ENCODE assay signal across 9 cellular contexts in genomic region chr14:49977126-49977841, GRCh38.
DNase-seq lines count a peak whose midpoint lies in the region; ATAC-seq and TF ChIP-seq lines count a peak whose summit lies in the region.
"Had no signal": no experiment of that assay in that cellular context is flagged by ENCODE, and none has a peak within 500 bp of the region (broad histone marks: within the 10 kb centered on the region; RNA-seq: fewer than 3 reads in every experiment).

No MANE protein-coding gene starts in this region.

- H3K4me3 Mint-ChIP-seq in CD4-positive, alpha-beta memory T cell: peak overlapping the region; percentile 75 to 89 (median 84)
- H3K4me3 Mint-ChIP-seq: natural killer cell had no signal

- 0 out of 2 replicates have a peak, but pooled peaks cover 3% of the 10 kb centered on the region for H4K20me1 ChIP-seq in IMR-90 (ENCODE audit: insufficient read depth, low read length)
- H4K20me1 ChIP-seq in PC-3 (ENCODE audit: low read length): no peaks in the 10 kb centered on the region

- H3K27me3 Mint-ChIP-seq in CD4-positive, alpha-beta memory T cell: no peaks in the 10 kb centered on the region

- H2AFZ ChIP-seq in IMR-90 (replicated peaks; ENCODE audit: low read length, poor library complexity): no peak overlapping the region
- no peak overlapping the region for H2AFZ ChIP-seq in PC-3 (ENCODE audit: low read length)

- H2AK9ac ChIP-seq in IMR-90 (replicated peaks; ENCODE audit: low read depth, low read length, poor library complexity): no peak overlapping the region

- POLR2A ChIA-PET in CD4-positive, alpha-beta memory T cell (lab: Charles Lee; ENCODE audit: partially characterized antibody): interaction anchor here (0.6 to 19.1 kb wide), 24 partner anchors 9 to 390 kb away, joined by 3 to 486 read pairs (median 5); partner anchors contain the start of gene ARF6
- POLR2A ChIA-PET in IMR-90 (lab: Charles Lee; ENCODE audit: unreplicated experiment): no interaction called here
- POLR2A ChIA-PET in PC-3 (lab: Charles Lee; ENCODE audit: unreplicated experiment): no interaction called here

- CTCF ChIA-PET in CD4-positive, alpha-beta memory T cell (lab: Charles Lee; ENCODE audit: partially characterized antibody): interaction anchor here (0.7 to 9.4 kb wide), 18 partner anchors 10 to 125 kb away, joined by 3 to 72 read pairs (median 4); partner anchors contain the start of gene NEMF
- CTCF ChIA-PET in IMR-90 (lab: Yijun Ruan, JAX) (no interaction called here), PC-3 (lab: Charles Lee) (interaction anchor here (1.3 kb wide), 1 partner anchor 115 kb away, joined by 3 read pairs; no protein-coding TSS in a partner anchor)

- peak overlapping the region; percentile 48 for H3K27ac ChIP-seq in CD4-positive, alpha-beta memory T cell (ENCODE audit: low read depth, low read length)
- H3K27ac ChIP-seq in IMR-90 (ENCODE audit: insufficient read depth, low read length) (no peak overlapping the region), PC-3 (ENCODE audit: low read length) (no peak overlapping the region)

- dilution Hi-C loops in IMR-90 (cut with HindIII; ENCODE audit: low sequenced_read_pairs, unreplicated experiment): loop anchor here (25.0 kb wide), 1 partner anchor 115 kb away; the partner anchor contains the start of gene NEMF

- no peak overlapping the region for H2BK5ac ChIP-seq in IMR-90 (ENCODE audit: low read depth, low read length, poor library complexity, severe bottlenecking)

- DNase-seq in CD4-positive, alpha-beta memory T cell: peak; percentile 48 to 66 (median 61)
- DNase-seq in IMR-90 (no peak), PC-3 (no peak), putamen (ENCODE audit: low spot score) (no peak), DMS79 treated with DMSO at 0.1 percent for 48 hours (lab: John Stamatoyannopoulos, UW) (no peak)
- DNase-seq in activated T-cell treated with anti-CD3 and anti-CD28 coated beads, Interleukin-2, amount 50 U/mL, for 48 hours: peak; percentile 65 to 75
- peak; percentile 46 for DNase-seq in stimulated activated CD4-positive, alpha-beta T cell treated with anti-CD3 and anti-CD28 coated beads, Interleukin-4, amount 100 ng/mL, for 1 hour
- DNase-seq: natural killer cell had no signal

- H3K4me1 Mint-ChIP-seq in CD4-positive, alpha-beta memory T cell: peaks cover 60 to 96% (median 87%) of the 10 kb centered on the region in 4 donors

- in situ Hi-C loops in IMR-90 (cut with MboI; ENCODE audit: low sequenced_read_pairs): no loop called here

- intact Hi-C loops in CD4-positive, alpha-beta memory T cell (cut with micrococcal nuclease): loop anchor here (1.0 kb wide), 4 partner anchors 10 to 109 kb away; no protein-coding TSS in a partner anchor
- intact Hi-C loops in IMR-90 (cut with micrococcal nuclease) (no loop called here), PC-3 (cut with micrococcal nuclease) (no loop called here)

- H3K9ac ChIP-seq in IMR-90 (ENCODE audit: low read depth, low read length): no peak overlapping the region
- H3K9ac ChIP-seq in PC-3 (ENCODE audit: low read length): no peak overlapping the region

- no peak for TF ChIP-seq CTCF in IMR-90 (conservative IDR thresholded peaks at IDR 0.05; ENCODE audit: low read depth, low read length)
- no peak for TF ChIP-seq CTCF in PC-3 (conservative IDR thresholded peaks at IDR 0.05; ENCODE audit: low read depth, low read length)

- H2BK20ac ChIP-seq in IMR-90 (ENCODE audit: low read depth, low read length): peak overlapping the region; percentile 32; the same call in 1 of the 2 replicates

- no peak overlapping the region for H3K56ac ChIP-seq in IMR-90 (ENCODE audit: extremely low read depth, insufficient read depth, low read length)

- 88% methylated on average over 4 of the region's 5 CpGs; no CpG with 5 or more reads in 1 of the 2 experiments for WGBS in IMR-90 (ENCODE audit: extremely low coverage in 2 of 2, insufficient read length in 1 of 2), 2 experiments

- peak overlapping the region in 1 of 2 experiments; percentile 8; a peak in 1 of 4 replicates for H4K8ac ChIP-seq in IMR-90 (ENCODE audit: low read depth in 2 of 2, low read length in 2 of 2)

- 0 out of 2 replicates have a peak overlapping the region, but pooled peaks have one; percentile 0 for H4K5ac ChIP-seq in IMR-90 (ENCODE audit: low read depth, low read length)

- TF ChIP-seq RAD21 in IMR-90 (IDR thresholded peaks at IDR 0.05; ENCODE audit: low read length): no peak

- ATAC-seq in GM21390 (IDR thresholded peaks at IDR 0.05; ENCODE audit: unreplicated experiment) (peak; percentile 86), IMR-90 (ENCODE audit: low read depth) (no peak), PC-3 (no peak)

- peak overlapping the region; percentile 26 for H3K23ac ChIP-seq in IMR-90 (ENCODE audit: low read depth, low read length)

- no peak overlapping the region; the same call in 1 of the 2 replicates for H3K14ac ChIP-seq in IMR-90 (replicated peaks; ENCODE audit: low read depth, low read length)

- no peaks in the 10 kb centered on the region for H3K36me3 ChIP-seq in CD4-positive, alpha-beta memory T cell (ENCODE audit: insufficient read depth, low read length)
- no peaks in the 10 kb centered on the region for H3K36me3 ChIP-seq in IMR-90 (ENCODE audit: control insufficient read depth, insufficient read depth, low read length)
- H3K36me3 ChIP-seq in PC-3 (ENCODE audit: low read depth, low read length): no peaks in the 10 kb centered on the region

- peaks cover 100% of the 10 kb centered on the region for H3K4me1 ChIP-seq in CD4-positive, alpha-beta memory T cell (ENCODE audit: insufficient read depth, low read length)
- peaks cover 20% of the 10 kb centered on the region for H3K4me1 ChIP-seq in IMR-90 (ENCODE audit: control insufficient read depth, insufficient read depth, low read length)
- H3K4me1 ChIP-seq in PC-3 (ENCODE audit: insufficient read depth, low read length): peaks cover 47% of the 10 kb centered on the region

- H3K27me3 ChIP-seq in CD4-positive, alpha-beta memory T cell (ENCODE audit: insufficient read depth, low read length): no peaks in the 10 kb centered on the region
- no peaks in the 10 kb centered on the region for H3K27me3 ChIP-seq in IMR-90 (ENCODE audit: control insufficient read depth, insufficient read depth, low read length)
- H3K27me3 ChIP-seq in PC-3 (ENCODE audit: low read length): no peaks in the 10 kb centered on the region

- peaks cover 17% of the 10 kb centered on the region for H3K9me1 ChIP-seq in IMR-90 (ENCODE audit: insufficient read depth, low read length)

- H4K91ac ChIP-seq in IMR-90 (ENCODE audit: insufficient read depth, low read depth, low read length): peak overlapping the region; percentile 22; the same call in 1 of the 2 replicates

- H3K9me3 ChIP-seq in CD4-positive, alpha-beta memory T cell (ENCODE audit: control insufficient read depth in 1 of 2, low read length in 2 of 2): no peaks in the 10 kb centered on the region
- H3K9me3 ChIP-seq in IMR-90 (ENCODE audit: control insufficient read depth, insufficient read depth, low read length) (no peaks in the 10 kb centered on the region), PC-3 (ENCODE audit: low read length) (no peaks in the 10 kb centered on the region)

- H3K4ac ChIP-seq in IMR-90 (ENCODE audit: low read depth, low read length): peak overlapping the region; percentile 41

- H3K27ac Mint-ChIP-seq in CD4-positive, alpha-beta memory T cell: peak overlapping the region; percentile 91 to 95 (median 93)

- H3K9me2 ChIP-seq in PC-3 (replicated peaks; ENCODE audit: low read length): no peaks in the 10 kb centered on the region

- peak overlapping the region; percentile 50 to 53 for H3K4me3 ChIP-seq in CD4-positive, alpha-beta memory T cell (ENCODE audit: low read length in 2 of 2)
- H3K4me3 ChIP-seq in IMR-90 (ENCODE audit: insufficient read depth, low read depth, low read length) (no peak overlapping the region), PC-3 (ENCODE audit: low read length) (no peak overlapping the region)

- BruUV-seq in IMR-90 (replicated peaks; lab: Mats Ljungman, UMichigan): no TSS peak
- no TSS peak for BruUV-seq in PC-3 (replicated peaks; lab: Mats Ljungman, UMichigan)

- peaks cover 4% of the 10 kb centered on the region in 2 donors for H3K36me3 Mint-ChIP-seq in CD4-positive, alpha-beta memory T cell
- H3K36me3 Mint-ChIP-seq: natural killer cell had no signal

- peak overlapping the region; percentile 30; the same call in 1 of the 2 replicates for H3K18ac ChIP-seq in IMR-90 (ENCODE audit: low read depth, low read length)

- peak overlapping the region; percentile 17 for H2AK5ac ChIP-seq in IMR-90 (ENCODE audit: low read depth, low read length)

- peaks cover 0 to 5% (median 0%) of the 10 kb centered on the region in 8 donors for H3K9me3 Mint-ChIP-seq in CD4-positive, alpha-beta memory T cell
- H3K9me3 Mint-ChIP-seq: natural killer cell had no signal

- H3K79me2 ChIP-seq in PC-3 (ENCODE audit: low read length): no peaks in the 10 kb centered on the region

- H2BK120ac ChIP-seq in IMR-90 (ENCODE audit: low read depth, low read length): peak overlapping the region; percentile 52; the same call in 1 of the 2 replicates

- peaks cover 11% of the 10 kb centered on the region for H3F3A ChIP-seq in PC-3 (ENCODE audit: low read length, unreplicated experiment)

- no peak overlapping the region for H3K4me2 ChIP-seq in IMR-90 (ENCODE audit: low read depth, low read length)
- H3K4me2 ChIP-seq in PC-3 (ENCODE audit: low read length): no peak overlapping the region

- peak overlapping the region; percentile 31; the same call in 1 of the 3 replicates for H2BK15ac ChIP-seq in IMR-90 (ENCODE audit: low read depth, low read length)

- H3K79me1 ChIP-seq in IMR-90 (ENCODE audit: low read depth in 1 of 2, low read length in 2 of 2): peaks cover 0 to 15% of the 10 kb centered on the region in 2 experiments; a peak in 1 of 4 replicates

- no peak for TF ChIP-seq POLR2A in IMR-90 (IDR thresholded peaks at IDR 0.05; ENCODE audit: low read depth, low read length)

TF ChIP-seq in IMR-90, 13 proteins besides CTCF, POLR2A, EP300 and RAD21 (continues in another document):
- TF ChIP-seq MAZ (IDR thresholded peaks at IDR 0.05; ENCODE audit: borderline replicate concordance, low read depth, low read length) (no peak), FOS (IDR thresholded peaks at IDR 0.05; ENCODE audit: low read depth, low read length) (no peak), MAFK (IDR thresholded peaks at IDR 0.05; ENCODE audit: low read depth, low read length) (no peak), BHLHE40 (IDR thresholded peaks at IDR 0.05; ENCODE audit: low read depth, low read length) (no peak), MXI1 (IDR thresholded peaks at IDR 0.05; ENCODE audit: borderline replicate concordance, low read depth, low read length) (no peak), SMC3 (IDR thresholded peaks at IDR 0.05; ENCODE audit: low read depth, low read length) (no peak), RFX5 (IDR thresholded peaks at IDR 0.05; ENCODE audit: low read depth, low read length) (no peak)

Comparison
In these comparisons a context has a peak if more than half of its experiments do, and no peak if none do; other contexts are left out.
1. DNase-seq: peak in CD4-positive, alpha-beta memory T cell (5 of 5), activated T-cell treated with anti-CD3 and anti-CD28 coated beads, Interleukin-2, amount 50 U/mL, for 48 hours (2 of 2) and stimulated activated CD4-positive, alpha-beta T cell treated with anti-CD3 and anti-CD28 coated beads, Interleukin-4, amount 100 ng/mL, for 1 hour (single experiment); none in IMR-90 (single experiment), PC-3 (single experiment), putamen (single experiment) and DMS79 treated with DMSO at 0.1 percent for 48 hours (single experiment).
2. H3K4me3 ChIP-seq: peak in CD4-positive, alpha-beta memory T cell (2 of 2); none in IMR-90 (single experiment) and PC-3 (single experiment).